ENCODE assay signal across 10 cellular contexts in genomic region chr14:68199465-68200145, GRCh38.
DNase-seq lines count a peak whose midpoint lies in the region; ATAC-seq and TF ChIP-seq lines count a peak whose summit lies in the region.
"Had no signal": no experiment of that assay in that cellular context is flagged by ENCODE, and none has a peak within 500 bp of the region (broad histone marks: within the 10 kb centered on the region; RNA-seq: fewer than 3 reads in every experiment).

No MANE protein-coding gene starts in this region.

- H3K27me3 ChIP-seq in CD4-positive, alpha-beta memory T cell (ENCODE audit: insufficient read depth, low read length) = no peaks in the 10 kb centered on the region

- H3K4me1 Mint-ChIP-seq in endothelial cell (ENCODE audit: unreplicated experiment) = peaks cover 7% of the 10 kb centered on the region
- H3K4me1 Mint-ChIP-seq in type B pancreatic cell (ENCODE audit: unreplicated experiment) = peaks cover 27% of the 10 kb centered on the region
- peaks cover 0 to 5% (median 0%) of the 10 kb centered on the region in 4 donors for H3K4me1 Mint-ChIP-seq in CD4-positive, alpha-beta memory T cell

- H3K36me3 ChIP-seq in CD4-positive, alpha-beta memory T cell (ENCODE audit: insufficient read depth, low read length) = no peaks in the 10 kb centered on the region

- H3K27me3 Mint-ChIP-seq in endothelial cell (ENCODE audit: unreplicated experiment) = no peaks in the 10 kb centered on the region
- no peaks in the 10 kb centered on the region for H3K27me3 Mint-ChIP-seq in type B pancreatic cell
- no peaks in the 10 kb centered on the region for H3K27me3 Mint-ChIP-seq in CD4-positive, alpha-beta memory T cell

- intact Hi-C loops in CD4-positive, alpha-beta memory T cell (cut with micrococcal nuclease) = no loop called here

- POLR2A ChIA-PET in CD4-positive, alpha-beta memory T cell (lab: Charles Lee; ENCODE audit: partially characterized antibody) = no interaction called here

- peaks cover 3% of the 10 kb centered on the region for H3K36me3 Mint-ChIP-seq in endothelial cell (ENCODE audit: low read depth, unreplicated experiment)
- peaks cover 5% of the 10 kb centered on the region for H3K36me3 Mint-ChIP-seq in type B pancreatic cell
- H3K36me3 Mint-ChIP-seq in CD4-positive, alpha-beta memory T cell = peaks cover 0 to 4% of the 10 kb centered on the region in 2 donors

- H3K4me1 ChIP-seq in CD4-positive, alpha-beta memory T cell (ENCODE audit: insufficient read depth, low read length) = no peaks in the 10 kb centered on the region

- H3K27ac Mint-ChIP-seq in endothelial cell (ENCODE audit: unreplicated experiment) = peak overlapping the region; percentile 92
- peak overlapping the region; percentile 32 for H3K27ac Mint-ChIP-seq in type B pancreatic cell
- H3K27ac Mint-ChIP-seq in CD4-positive, alpha-beta memory T cell = peak overlapping the region in 2 of 7 donors; percentile 43 to 68

- H3K4me3 ChIP-seq in CD4-positive, alpha-beta memory T cell (ENCODE audit: low read length in 2 of 2) = no peak overlapping the region

- no peak for TF ChIP-seq CTCF in endothelial cell (IDR thresholded peaks at IDR 0.05; ENCODE audit: unreplicated experiment)
- TF ChIP-seq CTCF in type B pancreatic cell (conservative IDR thresholded peaks at IDR 0.05) = no peak

- H3K4me3 Mint-ChIP-seq in endothelial cell (ENCODE audit: unreplicated experiment) (no peak overlapping the region), type B pancreatic cell (peak overlapping the region; percentile 37)
- peak overlapping the region in 2 of 8 donors; percentile 14 to 16 for H3K4me3 Mint-ChIP-seq in CD4-positive, alpha-beta memory T cell

- no peak overlapping the region for H3K27ac ChIP-seq in CD4-positive, alpha-beta memory T cell (ENCODE audit: low read depth, low read length)
- H3K27ac ChIP-seq: 22Rv1 had no signal

- no peaks in the 10 kb centered on the region for H3K9me3 ChIP-seq in CD4-positive, alpha-beta memory T cell (ENCODE audit: control insufficient read depth in 1 of 2, low read length in 2 of 2)

- H3K9me3 Mint-ChIP-seq in endothelial cell (ENCODE audit: unreplicated experiment) (no peaks in the 10 kb centered on the region), type B pancreatic cell (no peaks in the 10 kb centered on the region)
- H3K9me3 Mint-ChIP-seq in CD4-positive, alpha-beta memory T cell = peaks cover 0 to 2% (median 0%) of the 10 kb centered on the region in 8 donors

- CTCF ChIA-PET in CD4-positive, alpha-beta memory T cell (lab: Charles Lee; ENCODE audit: partially characterized antibody) = no interaction called here

- peak; percentile 50 for DNase-seq in NCI-H2107 treated with DMSO at 0.1 percent for 48 hours (lab: John Stamatoyannopoulos, UW; ENCODE audit: unreplicated experiment)
- DNase-seq in NCI-H2107 (lab: John Stamatoyannopoulos, UW) = no peak
- peak; percentile 8 for DNase-seq in endothelial cell (ENCODE audit: low spot score)
- DNase-seq in lung microvascular endothelial cell (ENCODE audit: low read depth in 2 of 2) = peak; percentile 86 to 98
- DNase-seq in type B pancreatic cell (ENCODE audit: extremely low spot score, unreplicated experiment) = no peak
- DNase-seq in NK-92 (lab: John Stamatoyannopoulos, UW; ENCODE audit: unreplicated experiment) = no peak
- no peak for DNase-seq in CD4-positive, alpha-beta memory T cell
- DNase-seq: OCI-M1 had no signal

- ATAC-seq in GM18858 (IDR thresholded peaks at IDR 0.05; ENCODE audit: unreplicated experiment) = no peak

Comparison
In these comparisons a context has a peak if more than half of its experiments do, and no peak if none do; other contexts are left out.
1. DNase-seq: peak in NCI-H2107 treated with DMSO at 0.1 percent for 48 hours (single experiment), endothelial cell (single experiment) and lung microvascular endothelial cell (2 of 2); none in NCI-H2107 (single experiment), type B pancreatic cell (single experiment), NK-92 (single experiment) and CD4-positive, alpha-beta memory T cell (0 of 5).